ENCODE assay signal across 1 cellular context in genomic region chr1:235776396-235776795, GRCh38.
TF ChIP-seq lines count a peak whose summit lies in the region.

No MANE protein-coding gene starts in this region.

TF ChIP-seq in SK-N-SH treated with all-trans-retinoic acid at 6 μM for 48 hours, 23 proteins besides CTCF, POLR2A, EP300 and RAD21 (continued from another document):
- TF ChIP-seq, protein P1, sequence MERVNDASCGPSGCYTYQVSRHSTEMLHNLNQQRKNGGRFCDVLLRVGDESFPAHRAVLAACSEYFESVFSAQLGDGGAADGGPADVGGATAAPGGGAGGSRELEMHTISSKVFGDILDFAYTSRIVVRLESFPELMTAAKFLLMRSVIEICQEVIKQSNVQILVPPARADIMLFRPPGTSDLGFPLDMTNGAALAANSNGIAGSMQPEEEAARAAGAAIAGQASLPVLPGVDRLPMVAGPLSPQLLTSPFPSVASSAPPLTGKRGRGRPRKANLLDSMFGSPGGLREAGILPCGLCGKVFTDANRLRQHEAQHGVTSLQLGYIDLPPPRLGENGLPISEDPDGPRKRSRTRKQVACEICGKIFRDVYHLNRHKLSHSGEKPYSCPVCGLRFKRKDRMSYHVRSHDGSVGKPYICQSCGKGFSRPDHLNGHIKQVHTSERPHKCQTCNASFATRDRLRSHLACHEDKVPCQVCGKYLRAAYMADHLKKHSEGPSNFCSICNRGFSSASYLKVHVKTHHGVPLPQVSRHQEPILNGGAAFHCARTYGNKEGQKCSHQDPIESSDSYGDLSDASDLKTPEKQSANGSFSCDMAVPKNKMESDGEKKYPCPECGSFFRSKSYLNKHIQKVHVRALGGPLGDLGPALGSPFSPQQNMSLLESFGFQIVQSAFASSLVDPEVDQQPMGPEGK (CRISPR knock-in tag; IDR thresholded peaks at IDR 0.05; ENCODE audit: borderline replicate concordance), result no peak
- TF ChIP-seq ZFP3 (CRISPR knock-in tag; IDR thresholded peaks at IDR 0.05), result no peak
- TF ChIP-seq TOX (CRISPR knock-in tag; IDR thresholded peaks at IDR 0.05; ENCODE audit: borderline replicate concordance), result no peak
TF ChIP-seq in SK-N-SH treated with all-trans-retinoic acid at 6 μM for 48 hours: peak in this region for 0.
